8 cellular contexts compared by ENCODE assay signal in genomic region chr17:29143894-29144293, GRCh38. TPM values are rescaled to one million over a fixed set of nuclear protein-coding genes. Genes with fewer than 3 reads are reported as not detected.
DNase-seq lines count a peak whose midpoint lies in the region; ATAC-seq and TF ChIP-seq lines count a peak whose summit lies in the region.

No MANE protein-coding gene starts in this region.

- H3K9me3 Mint-ChIP-seq in CD14-positive monocyte = peaks cover 0 to 2% (median 0%) of the 10 kb centered on the region in 7 donors
- no peaks in the 10 kb centered on the region for H3K9me3 Mint-ChIP-seq in stimulated activated memory B cell treated with anti-CD40 and anti-IgM and Interleukin-4, amounts not matched to agents 10 μg/mL and 1 μg/mL and 100 μg/mL, for 72 hours

- peaks cover 9% of the 10 kb centered on the region for H3K79me2 ChIP-seq in fibroblast of lung (ENCODE audit: control insufficient read depth, insufficient read depth, low read length)

- intact Hi-C loops in CD14-positive monocyte (cut with micrococcal nuclease) = loop anchor here (1.0 to 5.0 kb wide), 2 partner anchors 20 to 148 kb away; partner anchors contain the start of gene NUFIP2 (in 2 of the 2)

- peak overlapping the region; percentile 61 to 85 (median 80) for H3K27ac Mint-ChIP-seq in CD14-positive monocyte
- peak overlapping the region; percentile 32 for H3K27ac Mint-ChIP-seq in stimulated activated memory B cell treated with anti-CD40 and anti-IgM and Interleukin-4, amounts not matched to agents 10 μg/mL and 1 μg/mL and 100 μg/mL, for 72 hours

- CTCF ChIA-PET in RWPE1 (lab: Yijun Ruan, JAX) = interaction anchor here (0.6 to 1.5 kb wide), 4 partner anchors 11 to 100 kb away, joined by 4 to 8 read pairs (median 4); no protein-coding TSS in a partner anchor

- peak; percentile 61 for TF ChIP-seq CTCF in CD14-positive monocyte (IDR thresholded peaks at IDR 0.05)
- no peak for TF ChIP-seq CTCF in RWPE1 (conservative IDR thresholded peaks at IDR 0.05; ENCODE audit: low read depth)
- TF ChIP-seq CTCF in fibroblast of lung (conservative IDR thresholded peaks at IDR 0.05 in 1 of 2, IDR thresholded peaks at IDR 0.05 in 1 of 2; ENCODE audit: low read depth in 1 of 2, low read length in 2 of 2) = peak; percentile 47 to 58

- no peaks in the 10 kb centered on the region for H4K20me1 ChIP-seq in fibroblast of lung (ENCODE audit: control insufficient read depth, extremely low read depth, insufficient read depth, low read length)

- no peaks in the 10 kb centered on the region for H3K27me3 Mint-ChIP-seq in CD14-positive monocyte (ENCODE audit: low read depth in 3 of 3)
- no peaks in the 10 kb centered on the region for H3K27me3 Mint-ChIP-seq in stimulated activated memory B cell treated with anti-CD40 and anti-IgM and Interleukin-4, amounts not matched to agents 10 μg/mL and 1 μg/mL and 100 μg/mL, for 72 hours

- peak overlapping the region; percentile 8 for H3K4me2 ChIP-seq in fibroblast of lung (ENCODE audit: extremely low read depth, insufficient read depth, low read length)

- H3K36me3 ChIP-seq in H7 (replicated peaks; ENCODE audit: control insufficient read depth, insufficient read depth, low read length) (no peaks in the 10 kb centered on the region), fibroblast of lung (ENCODE audit: control insufficient read depth, insufficient read depth, low read length) (no peaks in the 10 kb centered on the region)

- peaks cover 0 to 5% of the 10 kb centered on the region in 2 donors for H3K36me3 Mint-ChIP-seq in CD14-positive monocyte
- no peaks in the 10 kb centered on the region for H3K36me3 Mint-ChIP-seq in stimulated activated memory B cell treated with anti-CD40 and anti-IgM and Interleukin-4, amounts not matched to agents 10 μg/mL and 1 μg/mL and 100 μg/mL, for 72 hours

- H3K4me3 ChIP-seq in H7 (ENCODE audit: insufficient read depth, low read depth, low read length) (no peak overlapping the region), fibroblast of lung (replicated peaks in 1 of 4; ENCODE audit: control extremely low read depth in 1 of 4, insufficient read depth in 1 of 4, low read depth in 3 of 4, low read length in 4 of 4) (no peak overlapping the region)

- POLR2A ChIA-PET in RWPE1 (lab: Yijun Ruan, JAX; ENCODE audit: low non-redundant PET) = no interaction called here

- H3K4me1 ChIP-seq in fibroblast of lung (ENCODE audit: control insufficient read depth, extremely low read depth, insufficient read depth, low read length) = peaks cover 23% of the 10 kb centered on the region

- no peaks in the 10 kb centered on the region for H3K9me3 ChIP-seq in fibroblast of lung (ENCODE audit: control insufficient read depth, insufficient read depth, low read depth, low read length)

- peak; percentile 64 for DNase-seq in CD14-positive monocyte (ENCODE audit: low spot score)
- peak; percentile 67 for DNase-seq in H7
- DNase-seq in RWPE1 (ENCODE audit: low spot score) = no peak
- no peak for DNase-seq in fibroblast of lung (ENCODE audit: low read depth in 2 of 2)
- DNase-seq in activated CD4-positive, CD25-positive, alpha-beta regulatory T cell (lab: John Stamatoyannopoulos, UW) = no peak
- DNase-seq in germinal center (ENCODE audit: low spot score) = no peak

- H3K27me3 ChIP-seq in H7 (ENCODE audit: control insufficient read depth, insufficient read depth, low read length) (no peaks in the 10 kb centered on the region), fibroblast of lung (ENCODE audit: control insufficient read depth, insufficient read depth, low read length) (no peaks in the 10 kb centered on the region)

- no peak overlapping the region for H2AFZ ChIP-seq in fibroblast of lung (ENCODE audit: low read length)

- no peak overlapping the region for H3K9ac ChIP-seq in fibroblast of lung (ENCODE audit: insufficient read depth, low read length)

- no peak for ATAC-seq in stimulated activated memory B cell treated with anti-CD40 and anti-IgM and Interleukin-4, amounts not matched to agents 10 μg/mL and 1 μg/mL and 100 μg/mL, for 72 hours
- ATAC-seq in GM21619 (IDR thresholded peaks at IDR 0.05; ENCODE audit: unreplicated experiment) = no peak

- H3K4me3 Mint-ChIP-seq in CD14-positive monocyte = no peak overlapping the region
- H3K4me3 Mint-ChIP-seq in stimulated activated memory B cell treated with anti-CD40 and anti-IgM and Interleukin-4, amounts not matched to agents 10 μg/mL and 1 μg/mL and 100 μg/mL, for 72 hours = no peak overlapping the region

- H3K4me1 Mint-ChIP-seq in CD14-positive monocyte = peaks cover 62% of the 10 kb centered on the region
- H3K4me1 Mint-ChIP-seq in stimulated activated memory B cell treated with anti-CD40 and anti-IgM and Interleukin-4, amounts not matched to agents 10 μg/mL and 1 μg/mL and 100 μg/mL, for 72 hours = peaks cover 84% of the 10 kb centered on the region

- peak overlapping the region; percentile 35 for H3K27ac ChIP-seq in RWPE1
- no peak overlapping the region for H3K27ac ChIP-seq in fibroblast of lung (ENCODE audit: insufficient read depth, low read length)

RNA-seq across cellular contexts. Expression of gene MYO18A, which starts 36.3 kb away (rescaled TPM):
- polyA plus RNA-seq in CD14-positive monocyte (10 to 100 TPM in 1 of 2 donors, 1 to 10 TPM in 1; 6.3 to 11.0 TPM), fibroblast of lung (11.7 and 17.5 TPM in 2 replicates)
- total RNA-seq in H7 (2014; rRNA removed; shearing (Covaris generic)) = 13.5 and 16.6 TPM in 2 replicates
- 50.3 and 133 TPM in 2 replicates for total RNA-seq in fibroblast of lung
- 34.5 and 50.8 TPM in 2 replicates for polyA plus RNA-seq in fibroblast of lung (2012)
- 70.6 and 134 TPM in 2 replicates for polyA minus RNA-seq in fibroblast of lung (ENCODE audit: low replicate concordance)

Comparison
In these comparisons a context has a peak if more than half of its experiments do, and no peak if none do; other contexts are left out.
1. DNase-seq: peak in CD14-positive monocyte (single experiment) and H7 (single experiment); none in RWPE1 (single experiment), fibroblast of lung (0 of 2), activated CD4-positive, CD25-positive, alpha-beta regulatory T cell (0 of 4) and germinal center (single experiment).